In the genomic region with DNA sequence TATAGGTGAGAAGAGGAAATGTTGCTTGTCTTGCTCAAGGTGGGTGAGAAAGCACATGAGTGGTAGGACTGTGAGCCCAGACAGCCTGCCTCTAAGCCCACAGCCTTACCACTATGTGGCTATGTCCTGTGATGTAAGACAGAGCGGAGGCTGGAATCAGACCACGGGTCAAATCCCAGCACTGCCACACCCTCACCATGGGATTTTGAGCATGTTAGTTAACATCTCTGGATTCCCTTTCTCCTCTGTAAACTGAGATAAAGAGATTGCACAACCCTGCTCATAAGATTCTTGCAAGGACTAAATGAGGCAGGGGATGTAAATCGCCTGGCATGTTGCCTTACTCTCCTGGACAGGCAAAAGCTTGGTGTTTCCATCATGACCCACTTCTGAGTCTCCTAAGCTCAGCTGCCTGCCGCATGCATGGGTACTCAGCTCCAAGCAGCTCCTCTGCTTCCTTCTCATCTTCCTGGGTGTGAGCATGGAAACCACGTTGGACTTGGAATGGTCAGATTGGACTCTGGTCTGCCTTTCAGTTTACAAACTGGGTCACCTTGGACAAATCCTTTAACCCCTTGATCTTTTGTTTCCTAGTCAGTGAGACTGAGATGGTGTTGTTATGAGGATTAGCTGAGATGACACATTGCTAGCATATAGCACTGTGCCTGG, we compare ENCODE assay signal across 17 cellular contexts. TPM values are rescaled to one million over a fixed set of nuclear protein-coding genes. Genes with fewer than 3 reads are reported as not detected.
DNase-seq lines count a peak whose midpoint lies in the region; ATAC-seq, FAIRE-seq and TF ChIP-seq lines count a peak whose summit lies in the region.
"Had no signal": no experiment of that assay in that cellular context is flagged by ENCODE, and none has a peak within 500 bp of the region (broad histone marks: within the 10 kb centered on the region; RNA-seq: fewer than 3 reads in every experiment).

No MANE protein-coding gene starts in this region.

- TF ChIP-seq EP300 in HepG2 (IDR thresholded peaks at IDR 0.05; ENCODE audit: low read depth in 2 of 2, low read length in 2 of 2) (no peak), HepG2 (CRISPR knock-in tag; IDR thresholded peaks at IDR 0.05; ENCODE audit: borderline replicate concordance) (no peak)

- TF ChIP-seq CTCF in Panc1 (IDR thresholded peaks at IDR 0.05) (no peak), fibroblast of mammary gland (conservative IDR thresholded peaks at IDR 0.05; ENCODE audit: control insufficient read depth, insufficient read depth, low read depth, low read length) (no peak), HepG2 (CRISPR knock-in tag; IDR thresholded peaks at IDR 0.05) (no peak), tibial artery (IDR thresholded peaks at IDR 0.05) (no peak)

- TF ChIP-seq RAD21 in HepG2 (CRISPR knock-in tag; IDR thresholded peaks at IDR 0.05) = no peak

- TF ChIP-seq POLR2A in HepG2 (IDR thresholded peaks at IDR 0.05; ENCODE audit: insufficient read depth in 1 of 2, low read depth in 2 of 2, low read length in 2 of 2) = no peak

- no peak overlapping the region for H3K9ac ChIP-seq in HepG2 (ENCODE audit: insufficient read depth, low read depth, low read length)

- no peaks in the 10 kb centered on the region for H4K20me1 ChIP-seq in HepG2 (ENCODE audit: insufficient read depth, low read length)

- H3K9me3 ChIP-seq in Panc1 (ENCODE audit: control insufficient read depth, insufficient read depth, low read depth, low read length) (no peaks in the 10 kb centered on the region), HepG2 (ENCODE audit: low read length) (no peaks in the 10 kb centered on the region), tibial artery (no peaks in the 10 kb centered on the region)

- no peaks in the 10 kb centered on the region for H3K79me2 ChIP-seq in HepG2 (ENCODE audit: insufficient read depth, low read length)

- CTCF ChIA-PET in Panc1 (lab: Charles Lee) = interaction anchor here (0.6 kb wide), 1 partner anchor 15 kb away, joined by 3 read pairs; no protein-coding TSS in a partner anchor
- CTCF ChIA-PET in HepG2 (lab: Yijun Ruan, JAX; ENCODE audit: low intra/inter-chr PET ratio, low total read pairs) = no interaction called here

- H3K4me1 ChIP-seq in Panc1 (ENCODE audit: control insufficient read depth, insufficient read depth, low read length) (no peaks in the 10 kb centered on the region), HepG2 (ENCODE audit: insufficient read depth, low read length) (peaks cover 10% of the 10 kb centered on the region), tibial artery (peaks cover 0 to 15% (median 0%) of the 10 kb centered on the region in 4 donors)

- H3K4me3 ChIP-seq in Panc1 (ENCODE audit: low read depth in 2 of 2, low read length in 2 of 2) (no peak overlapping the region), fibroblast of mammary gland (ENCODE audit: control insufficient read depth, low read depth, low read length) (no peak overlapping the region), HepG2 (replicated peaks in 1 of 3; ENCODE audit: insufficient read depth in 1 of 3, low read depth in 2 of 3, low read length in 3 of 3) (no peak overlapping the region), tibial artery (no peak overlapping the region)

- POLR2A ChIA-PET in Panc1 (lab: Charles Lee) = no interaction called here
- POLR2A ChIA-PET in HepG2 (lab: Yijun Ruan, JAX) = no interaction called here

- in situ Hi-C loops in Panc1 (cut with HindIII; ENCODE audit: low pct_unique_long_range_greater_than_20kb, low sequenced_read_pairs) = no loop called here
- in situ Hi-C loops in HepG2 (cut with HindIII; ENCODE audit: extremely low pct_ligation_motif_present, low pct_unique_long_range_greater_than_20kb) = no loop called here

- H3K36me3 ChIP-seq in Panc1 (ENCODE audit: control insufficient read depth, insufficient read depth, low read length) = no peaks in the 10 kb centered on the region
- H3K36me3 ChIP-seq in HepG2 (replicated peaks in 1 of 2; ENCODE audit: control insufficient read depth in 1 of 2, insufficient read depth in 2 of 2, low read length in 2 of 2) = peaks cover 1 to 3% of the 10 kb centered on the region in 2 experiments; a peak in 1 of 5 replicates
- no peaks in the 10 kb centered on the region for H3K36me3 ChIP-seq in tibial artery

- intact Hi-C loops in Panc1 (cut with micrococcal nuclease; ENCODE audit: unreplicated experiment) (no loop called here), HepG2 (cut with micrococcal nuclease; ENCODE audit: unreplicated experiment) (no loop called here), tibial artery (cut with DNase I; ENCODE audit: low total_unique reads) (no loop called here)

- ATAC-seq in Panc1 (peak; percentile 51; the same call in 1 of the 2 replicates), HepG2 (peak; percentile 69), SK-N-SH treated with all-trans-retinoic acid at 6 μM for 48 hours (no peak), esophagus mucosa (no peak), GM21381 (IDR thresholded peaks at IDR 0.05; ENCODE audit: unreplicated experiment) (no peak)
- ATAC-seq: activated CD8-positive, alpha-beta T cell treated with anti-CD3 and anti-CD28 coated beads, Interleukin-2, amount 10 ng/mL, durations not matched to agents 7 days and 5 days had no signal

- no peak overlapping the region for H3K4me2 ChIP-seq in HepG2 (ENCODE audit: low read depth, low read length)

- no TSS peak for BruUV-seq in Panc1 (replicated peaks; lab: Mats Ljungman, UMichigan)
- no TSS peak for BruUV-seq in HepG2 (replicated peaks; lab: Mats Ljungman, UMichigan)

- H2AFZ ChIP-seq in HepG2 (ENCODE audit: low read length) = no peak overlapping the region

- H3K27me3 ChIP-seq in Panc1 (ENCODE audit: control insufficient read depth, insufficient read depth, low read length) = no peaks in the 10 kb centered on the region
- H3K27me3 ChIP-seq in HepG2 (ENCODE audit: control insufficient read depth in 1 of 2, insufficient read depth in 2 of 2, low read length in 2 of 2) = no peaks in the 10 kb centered on the region
- H3K27me3 ChIP-seq in tibial artery = no peaks in the 10 kb centered on the region

- H3K27ac ChIP-seq in Panc1 (ENCODE audit: low read length) = no peak overlapping the region
- no peak overlapping the region for H3K27ac ChIP-seq in HepG2 (ENCODE audit: extremely low read length, insufficient read depth, low read length)
- H3K27ac ChIP-seq in tibial artery = no peak overlapping the region

- FAIRE-seq in HepG2 (lab: Jason Lieb, UNC) = peak; percentile 26
- FAIRE-seq: D721Med had no signal

- WGBS in HepG2 (ENCODE audit: low lambda C conversion rate) = 68% methylated on average over 4 of the region's 5 CpGs

- no peak for DNase-seq in Panc1 (ENCODE audit: low read depth, low spot score)
- peak; percentile 73 for DNase-seq in fibroblast of mammary gland (ENCODE audit: low read depth)
- DNase-seq in HepG2 (ENCODE audit: low spot score) = no peak
- peak; percentile 69 to 79 for DNase-seq in tibial artery
- DNase-seq: activated CD8-positive, alpha-beta T cell treated with anti-CD3 and anti-CD28 coated beads, Interleukin-2, amount 10 ng/mL, durations not matched to agents 7 days and 5 days; endodermal cell; GF-D8; islet precursor cell; NCI-H1694 treated with DMSO at 0.1 percent for 48 hours; NCI-H2227 treated with DMSO at 0.1 percent for 48 hours; retina; stimulated activated CD4-positive, alpha-beta T cell treated with anti-CD3 and anti-CD28 coated beads, Interleukin-1b, Interleukin-23, amount 100 ng/mL, for 48 hours; T-helper 1 cell had no signal

TF ChIP-seq in HepG2, 621 proteins besides CTCF, POLR2A, EP300 and RAD21 (continues in another document):
- TF ChIP-seq WIZ (CRISPR knock-in tag; IDR thresholded peaks at IDR 0.05) (no peak), ZNF746 (CRISPR knock-in tag; IDR thresholded peaks at IDR 0.05) (no peak), ESRRA (CRISPR knock-in tag; IDR thresholded peaks at IDR 0.05; ENCODE audit: low read depth) (peak; percentile 92), EZH2 (conservative IDR thresholded peaks at IDR 0.05; ENCODE audit: low read depth, low read length) (no peak), ZNF124 (CRISPR knock-in tag; IDR thresholded peaks at IDR 0.05) (no peak), NFYB (CRISPR knock-in tag; IDR thresholded peaks at IDR 0.05) (no peak), ZNF781 (CRISPR knock-in tag; IDR thresholded peaks at IDR 0.05; ENCODE audit: borderline replicate concordance, not compliant biosample characterization) (no peak)

RNA-seq across cellular contexts. Expression of a gene that starts 41.3 kb away (rescaled TPM):
- total RNA-seq in Panc1 (2021; ENCODE audit: unreplicated experiment) (1.2 TPM), HepG2 (2016; rRNA removed; fragmentation: Illumina TruSeq; extraction: Trizol) (5.7 and 8.2 TPM in 2 replicates), esophagus mucosa (6.1 TPM)
- polyA plus RNA-seq in Panc1 (2012; ENCODE audit: insufficient read length) = 1.6 TPM
- 15.1 and 17.4 TPM in 2 replicates for total RNA-seq in HepG2 (2016; cell fraction: cytosol; rRNA removed; fragmentation: Illumina TruSeq; extraction: Trizol; ENCODE audit: low read depth)
- total RNA-seq in HepG2 (2016; cell fraction: insoluble cytoplasmic fraction; rRNA removed; fragmentation: Illumina TruSeq; extraction: Trizol) = 5.7 and 6.1 TPM in 2 replicates
- total RNA-seq in HepG2 (2016; cell fraction: membrane; rRNA removed; fragmentation: Illumina TruSeq; extraction: Trizol) = 16.1 and 17.3 TPM in 2 replicates
- total RNA-seq in HepG2 (2016; cell fraction: nucleus; rRNA removed; fragmentation: Illumina TruSeq; extraction: Trizol) = 5.2 and 6.6 TPM in 2 replicates
- polyA plus RNA-seq in HepG2 (2011; rRNA removed) = 7.2 and 7.9 TPM in 2 replicates
- polyA plus RNA-seq in HepG2 (2011; cell fraction: cytosol; rRNA removed) = 4.0 and 5.1 TPM in 2 replicates
- 8.4 and 11.0 TPM in 2 replicates for polyA plus RNA-seq in HepG2 (2011; cell fraction: nucleus; rRNA removed)
- polyA plus RNA-seq in HepG2 (2012) = 4.8 and 6.5 TPM in 2 replicates
- 19.8 and 22.7 TPM in 2 replicates for polyA plus RNA-seq in HepG2 (2016; cell fraction: cytosol; fragmentation: Illumina TruSeq; extraction: Trizol; ENCODE audit: low read depth)
- 6.6 TPM in 2 replicates for polyA plus RNA-seq in HepG2 (2016; cell fraction: insoluble cytoplasmic fraction; fragmentation: Illumina TruSeq; extraction: Trizol; ENCODE audit: low read depth)
- polyA plus RNA-seq in HepG2 (2016; cell fraction: membrane; fragmentation: Illumina TruSeq; extraction: Trizol; ENCODE audit: low read depth) = 16.0 and 17.6 TPM in 2 replicates
- 7.4 and 7.9 TPM in 2 replicates for polyA plus RNA-seq in HepG2 (2016; cell fraction: nucleus; fragmentation: Illumina TruSeq; extraction: Trizol; ENCODE audit: insufficient read depth, low read depth)
- 4.1 TPM in 2 replicates for polyA minus RNA-seq in HepG2 (2011; rRNA and poly(A)+ RNA removed; ENCODE audit: low replicate concordance)
- polyA minus RNA-seq in HepG2 (2011; cell fraction: cytosol; rRNA and poly(A)+ RNA removed) = 1.8 and 4.4 TPM in 2 replicates
- 12.1 and 12.6 TPM in 2 replicates for polyA minus RNA-seq in HepG2 (2011; cell fraction: nucleus; rRNA and poly(A)+ RNA removed)

Comparison
In these comparisons a context has a peak if more than half of its experiments do, and no peak if none do; other contexts are left out.
1. ATAC-seq: peak in Panc1 (single experiment) and HepG2 (single experiment); none in SK-N-SH treated with all-trans-retinoic acid at 6 μM for 48 hours (single experiment), esophagus mucosa (single experiment) and GM21381 (single experiment).
2. DNase-seq: peak in fibroblast of mammary gland (single experiment) and tibial artery (2 of 2); none in Panc1 (single experiment) and HepG2 (single experiment).